Comparison of ENCODE assay signal across 8 cellular contexts in genomic region chr2:179106342-179107178, GRCh38. TPM values are rescaled to one million over a fixed set of nuclear protein-coding genes. Genes with fewer than 3 reads are reported as not detected.
DNase-seq lines count a peak whose midpoint lies in the region; ATAC-seq, FAIRE-seq and TF ChIP-seq lines count a peak whose summit lies in the region.

No MANE protein-coding gene starts in this region.

- no peak overlapping the region for H2AFZ ChIP-seq in endothelial cell of umbilical vein (ENCODE audit: low read depth, low read length)

- H3K9me3 ChIP-seq in endothelial cell of umbilical vein (replicated peaks; ENCODE audit: control insufficient read depth, insufficient read depth, low read length), result no peaks in the 10 kb centered on the region
- no peaks in the 10 kb centered on the region for H3K9me3 ChIP-seq in naive thymus-derived CD4-positive, alpha-beta T cell (ENCODE audit: control insufficient read depth in 2 of 3, low read length in 3 of 3)

- H4K20me1 ChIP-seq in endothelial cell of umbilical vein (replicated peaks; ENCODE audit: control insufficient read depth, extremely low read depth, insufficient read depth, low read length), result no peaks in the 10 kb centered on the region

- no peak for TF ChIP-seq CTCF in endothelial cell of umbilical vein (IDR thresholded peaks at IDR 0.05; ENCODE audit: extremely low read depth in 1 of 2, insufficient read depth in 1 of 2, low read depth in 1 of 2, low read length in 2 of 2)

- dilution Hi-C loops in endothelial cell of umbilical vein (cut with MboI; ENCODE audit: extremely low pct_ligation_motif_present, low sequenced_read_pairs), result no loop called here

- ATAC-seq in GM21528 (IDR thresholded peaks at IDR 0.05; ENCODE audit: low FRiP score, unreplicated experiment) (peak; percentile 57), GM21360 (IDR thresholded peaks at IDR 0.05; ENCODE audit: unreplicated experiment) (no peak)
- peak; percentile 36 for ATAC-seq in naive thymus-derived CD4-positive, alpha-beta T cell

- peak overlapping the region; percentile 73 for H3K27ac ChIP-seq in endothelial cell of umbilical vein (ENCODE audit: insufficient read depth, low read depth, low read length)
- H3K27ac ChIP-seq in naive thymus-derived CD4-positive, alpha-beta T cell (ENCODE audit: low read depth, low read length), result no peak overlapping the region

- CTCF ChIA-PET in endothelial cell of umbilical vein (lab: Charles Lee), result interaction anchor here (0.8 to 2.0 kb wide), 7 partner anchors 23 to 310 kb away, joined by 3 to 24 read pairs (median 3); no protein-coding TSS in a partner anchor
- CTCF ChIA-PET in naive thymus-derived CD4-positive, alpha-beta T cell (lab: Charles Lee), result interaction anchor here (0.8 to 1.3 kb wide), 4 partner anchors 11 to 547 kb away, joined by 3 to 10 read pairs (median 3); no protein-coding TSS in a partner anchor

- POLR2A ChIA-PET in endothelial cell of umbilical vein (lab: Charles Lee), result interaction anchor here (0.6 to 1.0 kb wide), 3 partner anchors 10 to 286 kb away, joined by 3 read pairs; no protein-coding TSS in a partner anchor
- POLR2A ChIA-PET in naive thymus-derived CD4-positive, alpha-beta T cell (lab: Charles Lee), result interaction anchor here (2.3 kb wide), 1 partner anchor 57 kb away, joined by 10 read pairs; the partner anchor contains the start of gene CCDC141

- TF ChIP-seq POLR2A in endothelial cell of umbilical vein (IDR thresholded peaks at IDR 0.05; ENCODE audit: low read depth, low read length), result no peak

- peak overlapping the region in 6 of 9 donors; percentile 25 to 87 (median 50) for H3K27ac Mint-ChIP-seq in naive thymus-derived CD4-positive, alpha-beta T cell

- H3K9me3 Mint-ChIP-seq in naive thymus-derived CD4-positive, alpha-beta T cell, result peaks cover 0 to 4% (median 0%) of the 10 kb centered on the region in 11 donors

- no peaks in the 10 kb centered on the region for H3K9me1 ChIP-seq in endothelial cell of umbilical vein (replicated peaks; ENCODE audit: control insufficient read depth, extremely low read depth, insufficient read depth, low read length)

- H3K4me1 Mint-ChIP-seq in naive thymus-derived CD4-positive, alpha-beta T cell, result peaks cover 10 to 41% (median 26%) of the 10 kb centered on the region in 7 donors

- FAIRE-seq in RCC 7860 (lab: Jason Lieb, UNC) (peak; percentile 97), endothelial cell of umbilical vein (lab: Jason Lieb, UNC) (peak; percentile 83)

- peak overlapping the region; percentile 54 for H3K9ac ChIP-seq in endothelial cell of umbilical vein (replicated peaks; ENCODE audit: extremely low read depth, insufficient read depth, low read length)

- no peak overlapping the region for H3K4me3 ChIP-seq in endothelial cell of umbilical vein (replicated peaks in 1 of 3; ENCODE audit: insufficient read depth in 1 of 3, low read depth in 1 of 3, low read length in 3 of 3)
- no peak overlapping the region for H3K4me3 ChIP-seq in naive thymus-derived CD4-positive, alpha-beta T cell (ENCODE audit: low read length)

- peaks cover 0 to 2% of the 10 kb centered on the region in 2 experiments for H3K36me3 ChIP-seq in endothelial cell of umbilical vein (ENCODE audit: control insufficient read depth in 2 of 2, extremely low read depth in 1 of 2, insufficient read depth in 2 of 2, low read length in 2 of 2)
- H3K36me3 ChIP-seq in naive thymus-derived CD4-positive, alpha-beta T cell (ENCODE audit: control insufficient read depth in 2 of 3, insufficient read depth in 3 of 3, low read length in 3 of 3), result no peaks in the 10 kb centered on the region

- H3K27me3 Mint-ChIP-seq in naive thymus-derived CD4-positive, alpha-beta T cell, result no peaks in the 10 kb centered on the region

- no peaks in the 10 kb centered on the region for H3K79me2 ChIP-seq in endothelial cell of umbilical vein (ENCODE audit: control insufficient read depth, insufficient read depth, low read length)

- TSS peak; percentile 25 for BruUV-seq in endothelial cell of umbilical vein (replicated peaks; lab: Mats Ljungman, UMichigan)

- H3K27me3 ChIP-seq in endothelial cell of umbilical vein (ENCODE audit: control insufficient read depth in 2 of 2, insufficient read depth in 2 of 2, low read length in 2 of 2), result no peaks in the 10 kb centered on the region
- H3K27me3 ChIP-seq in naive thymus-derived CD4-positive, alpha-beta T cell (ENCODE audit: control insufficient read depth in 2 of 2, insufficient read depth in 2 of 2, low read length in 2 of 2), result no peaks in the 10 kb centered on the region

- H3K36me3 Mint-ChIP-seq in naive thymus-derived CD4-positive, alpha-beta T cell, result peaks cover 0 to 24% (median 0%) of the 10 kb centered on the region in 5 donors

- H3K4me1 ChIP-seq in endothelial cell of umbilical vein (ENCODE audit: control insufficient read depth, extremely low read depth, insufficient read depth, low read length), result peaks cover 25% of the 10 kb centered on the region
- peaks cover 0 to 18% of the 10 kb centered on the region in 2 donors for H3K4me1 ChIP-seq in naive thymus-derived CD4-positive, alpha-beta T cell (ENCODE audit: control insufficient read depth in 2 of 2, insufficient read depth in 2 of 2, low read length in 2 of 2)

- H3K4me3 Mint-ChIP-seq in naive thymus-derived CD4-positive, alpha-beta T cell, result peak overlapping the region in 4 of 10 donors; percentile 7 to 70 (median 50)

- peak overlapping the region; percentile 67 for H3K4me2 ChIP-seq in endothelial cell of umbilical vein (ENCODE audit: insufficient read depth, low read length)

- intact Hi-C loops in endothelial cell of umbilical vein (cut with micrococcal nuclease), result loop anchor here (1.0 to 5.0 kb wide), 3 partner anchors 158 to 994 kb away; partner anchors contain the start of genes RBM45 and SESTD1
- intact Hi-C loops in naive thymus-derived CD4-positive, alpha-beta T cell (cut with micrococcal nuclease), result loop anchor here (1.0 to 5.0 kb wide), 3 partner anchors 10 to 74 kb away; no protein-coding TSS in a partner anchor

- DNase-seq in EH (ENCODE audit: low read depth) (peak; percentile 94), HT-29 (ENCODE audit: low spot score) (peak; percentile 91), RCC 7860 (ENCODE audit: low spot score) (peak; percentile 90), endothelial cell of umbilical vein (ENCODE audit: low read depth, low spot score) (peak; percentile 99), NK-92 (lab: John Stamatoyannopoulos, UW; ENCODE audit: unreplicated experiment) (no peak)
- DNase-seq in naive thymus-derived CD4-positive, alpha-beta T cell, result no peak

TF ChIP-seq in endothelial cell of umbilical vein, 7 proteins besides CTCF, POLR2A, EP300 and RAD21:
- TF ChIP-seq POLR2AphosphoS5 (IDR thresholded peaks at IDR 0.05; ENCODE audit: insufficient read depth, low read depth, low read length) (peak; percentile 53), MYC (IDR thresholded peaks at IDR 0.05; ENCODE audit: low read depth, low read length) (peak; percentile 43), JUN (IDR thresholded peaks at IDR 0.05; ENCODE audit: borderline replicate concordance, insufficient read depth, insufficient read length, low read depth) (peak; percentile 99), GATA2 (IDR thresholded peaks at IDR 0.05; ENCODE audit: insufficient read depth, insufficient read length, low read depth, low read length) (peak; percentile 8), MAX (IDR thresholded peaks at IDR 0.05; ENCODE audit: insufficient read depth, insufficient read length) (peak; percentile 4), EZH2 (IDR thresholded peaks at IDR 0.05; ENCODE audit: borderline replicate concordance, low read depth, low read length, severe bottlenecking) (no peak), FOS (IDR thresholded peaks at IDR 0.05; ENCODE audit: borderline replicate concordance, insufficient read depth, low read length) (peak; percentile 95)

RNA-seq across cellular contexts. Expression of gene CCDC141, which starts 56.6 kb away (rescaled TPM):
- 0.05 TPM in 1 of 2 replicates, not detected in the other for total RNA-seq in HT-29 (2014; rRNA removed; shearing (Covaris generic))
- total RNA-seq in endothelial cell of umbilical vein, result not detected in 2 replicates
- polyA plus RNA-seq in endothelial cell of umbilical vein, result not detected in 2 replicates
- polyA plus RNA-seq in endothelial cell of umbilical vein (2011; cell fraction: cytosol; rRNA removed), result not detected in 2 replicates
- polyA plus RNA-seq in endothelial cell of umbilical vein (2011; cell fraction: nucleus; rRNA removed), result 0.03 TPM in 1 of 2 replicates, not detected in the other
- polyA plus RNA-seq in endothelial cell of umbilical vein (2012), result 0.04 TPM in 1 of 2 replicates, not detected in the other
- polyA minus RNA-seq in endothelial cell of umbilical vein, result not detected in 2 replicates
- polyA minus RNA-seq in endothelial cell of umbilical vein (2011; cell fraction: cytosol; rRNA and poly(A)+ RNA removed), result not detected
- not detected in 2 replicates for polyA minus RNA-seq in endothelial cell of umbilical vein (2011; cell fraction: nucleus; rRNA and poly(A)+ RNA removed)
- total RNA-seq in naive thymus-derived CD4-positive, alpha-beta T cell, result 10 to 100 TPM; 11.6 to 39.2 (median 35.1) TPM
- 10 to 100 TPM in 1 of 2 donors, 1 to 10 TPM in 1; 8.2 to 16.7 TPM for polyA plus RNA-seq in naive thymus-derived CD4-positive, alpha-beta T cell

Comparison
In these comparisons a context has a peak if more than half of its experiments do, and no peak if none do; other contexts are left out.
1. DNase-seq: peak in EH (single experiment), HT-29 (single experiment), RCC 7860 (single experiment) and endothelial cell of umbilical vein (single experiment); none in naive thymus-derived CD4-positive, alpha-beta T cell (0 of 9) and NK-92 (single experiment).
2. RNA of gene CCDC141, which starts 56.6 kb away (total RNA-seq): 11.6 to 39.2 TPM in naive thymus-derived CD4-positive, alpha-beta T cell; 0.05 TPM in HT-29 and not detected in endothelial cell of umbilical vein; every median in the first group is over 10 times any median in the second.